ENCODE assay signal across 18 cellular contexts in the genomic region with DNA sequence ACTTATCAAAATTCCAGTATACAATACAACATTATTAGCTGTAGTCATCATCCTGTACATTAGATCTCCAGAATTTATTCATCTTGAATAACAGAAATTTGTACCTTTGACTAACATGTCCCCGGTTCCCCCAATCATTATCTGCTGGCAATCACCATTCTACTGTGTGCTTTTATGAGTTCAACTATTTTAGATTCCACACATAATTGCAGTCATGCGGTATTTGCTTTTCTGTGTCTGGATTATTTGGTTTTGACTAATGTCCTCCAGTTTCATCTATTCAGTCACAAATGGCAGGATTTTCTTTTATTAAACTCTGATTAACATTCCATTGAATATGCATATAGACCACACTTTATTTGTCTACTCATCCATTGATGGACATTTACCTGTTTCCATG.
A peak's percentile ranks its signal among the peaks of the same experiment; 100 is the strongest.
DNase-seq lines count a peak whose midpoint lies in the region; ATAC-seq, FAIRE-seq and TF ChIP-seq lines count a peak whose summit lies in the region.
"Had no signal": no experiment of that assay in that cellular context is flagged by ENCODE, and none has a peak within 500 bp of the region (broad histone marks: within the 10 kb centered on the region; RNA-seq: fewer than 3 reads in every experiment).

No MANE protein-coding gene starts in this region.

- no peak for TF ChIP-seq POLR2A in H54 (IDR thresholded peaks at IDR 0.05; ENCODE audit: low read depth, low read length)

- no peak for TF ChIP-seq CTCF in astrocyte (IDR thresholded peaks at IDR 0.05; ENCODE audit: insufficient read depth, low read depth, low read length)

- H3K9me3 ChIP-seq in astrocyte (ENCODE audit: insufficient read depth, low read depth, low read length), result no peaks in the 10 kb centered on the region
- H3K9me3 ChIP-seq: BLaER1, HAP-1 had no signal

- no peak overlapping the region for H3K4me3 ChIP-seq in astrocyte (ENCODE audit: insufficient read depth, low read depth, low read length)
- H3K4me3 ChIP-seq: BLaER1, HAP-1 had no signal

- H3K27me3 Mint-ChIP-seq in astrocyte (ENCODE audit: low read depth, unreplicated experiment), result no peaks in the 10 kb centered on the region
- H3K27me3 Mint-ChIP-seq: CD4-positive, alpha-beta memory T cell; IgD-negative memory B cell had no signal

- H3K4me1 ChIP-seq in astrocyte (ENCODE audit: insufficient read depth, low read length), result no peaks in the 10 kb centered on the region
- H3K4me1 ChIP-seq: BLaER1 had no signal

- H3K9me3 Mint-ChIP-seq in astrocyte (ENCODE audit: unreplicated experiment), result peaks cover 6% of the 10 kb centered on the region

- H4K20me1 ChIP-seq in astrocyte (ENCODE audit: insufficient read depth, low read length), result no peaks in the 10 kb centered on the region
- H4K20me1 ChIP-seq: BLaER1 had no signal

- peak; percentile 67 for DNase-seq in EH (ENCODE audit: low read depth)
- no peak for DNase-seq in H54 (ENCODE audit: insufficient read length, low spot score)
- peak; percentile 31 for DNase-seq in astrocyte (ENCODE audit: low read depth)
- no peak for DNase-seq in foreskin melanocyte
- DNase-seq in 8988T, result no peak
- DNase-seq: CD4-positive, alpha-beta memory T cell; DMS153; DMS79; KBM-7 had no signal

- H3K36me3 ChIP-seq in astrocyte (ENCODE audit: insufficient read depth, low read length), result no peaks in the 10 kb centered on the region
- H3K36me3 ChIP-seq: BLaER1, HAP-1 had no signal

- H3K4me1 Mint-ChIP-seq in astrocyte (ENCODE audit: low read depth, unreplicated experiment), result peaks cover 7% of the 10 kb centered on the region
- H3K4me1 Mint-ChIP-seq: CD14-positive monocyte; CD4-positive, alpha-beta memory T cell; IgD-negative memory B cell had no signal

- no peak overlapping the region for H3K4me2 ChIP-seq in astrocyte (ENCODE audit: low read length)
- H3K4me2 ChIP-seq: BLaER1 had no signal

- no peak overlapping the region for H3K27ac ChIP-seq in astrocyte (ENCODE audit: low read depth, low read length)
- H3K27ac ChIP-seq: BLaER1 had no signal

- FAIRE-seq in H54 (lab: Jason Lieb, UNC), result peak; percentile 76
- no peak for FAIRE-seq in astrocyte (lab: Jason Lieb, UNC)
- FAIRE-seq: GM12891, GM19239, H1, HTR-8/SVneo had no signal

- no peak overlapping the region for H3K4me3 Mint-ChIP-seq in astrocyte (ENCODE audit: unreplicated experiment)
- H3K4me3 Mint-ChIP-seq: CD14-positive monocyte; CD4-positive, alpha-beta memory T cell; IgD-negative memory B cell had no signal

- no peaks in the 10 kb centered on the region for H3K79me2 ChIP-seq in astrocyte (ENCODE audit: insufficient read depth, low read length)

- H3K36me3 Mint-ChIP-seq in astrocyte (ENCODE audit: low read depth, unreplicated experiment), result no peaks in the 10 kb centered on the region
- H3K36me3 Mint-ChIP-seq: CD14-positive monocyte; CD4-positive, alpha-beta memory T cell; IgD-negative memory B cell had no signal

- H2AFZ ChIP-seq in astrocyte (ENCODE audit: low read depth, low read length), result no peak overlapping the region

- H3K27me3 ChIP-seq in astrocyte (ENCODE audit: insufficient read depth, low read length), result no peaks in the 10 kb centered on the region
- H3K27me3 ChIP-seq: BLaER1 had no signal

- ATAC-seq in HG03460 (IDR thresholded peaks at IDR 0.05; ENCODE audit: unreplicated experiment), result no peak

- no peak overlapping the region for H3K27ac Mint-ChIP-seq in astrocyte (ENCODE audit: unreplicated experiment)
- H3K27ac Mint-ChIP-seq: CD14-positive monocyte; CD4-positive, alpha-beta memory T cell; IgD-negative memory B cell had no signal

- H3K9ac ChIP-seq in astrocyte (ENCODE audit: low read length), result no peak overlapping the region
- H3K9ac ChIP-seq: BLaER1 had no signal

Comparison
In these comparisons a context has a peak if more than half of its experiments do, and no peak if none do; other contexts are left out.
1. DNase-seq: peak in EH (single experiment) and astrocyte (single experiment); none in H54 (single experiment), foreskin melanocyte (single experiment) and 8988T (single experiment).